ENCODE assay signal across 11 cellular contexts in genomic region chr1:235610157-235610556, GRCh38.
"Had no signal": no experiment of that assay in that cellular context is flagged by ENCODE, and none has a peak within 500 bp of the region (broad histone marks: within the 10 kb centered on the region; RNA-seq: fewer than 3 reads in every experiment).

No MANE protein-coding gene starts in this region.

- ATAC-seq: GM23338, HCT116 had no signal

- H3K4me1 Mint-ChIP-seq: GM23338 had no signal

- H3K9me3 Mint-ChIP-seq: GM23338, H9, HFFc6 had no signal

- H3K4me1 ChIP-seq: HAP-1 had no signal

- H3K36me3 ChIP-seq: HAP-1 had no signal

- H3K4me3 ChIP-seq: GM23248, GM23338, HAP-1 had no signal

- H3K9ac ChIP-seq: GM23248 had no signal

- H2AFZ ChIP-seq: GM23248, GM23338 had no signal

- H3K4me2 ChIP-seq: GM23338 had no signal

- H3K27ac ChIP-seq: GM23248 had no signal

- H3K4me3 Mint-ChIP-seq: GM23338, H9, HFFc6 had no signal

- DNase-seq: GM23248, GOT3, H7, H9, HCEC 1CT, HFFc6 had no signal

- H3K27ac Mint-ChIP-seq: GM23338, HFFc6 had no signal

- FAIRE-seq: H1, H54 had no signal

- H3K9me3 ChIP-seq: HAP-1 had no signal
